15 cellular contexts compared by ENCODE assay signal in the genomic region with DNA sequence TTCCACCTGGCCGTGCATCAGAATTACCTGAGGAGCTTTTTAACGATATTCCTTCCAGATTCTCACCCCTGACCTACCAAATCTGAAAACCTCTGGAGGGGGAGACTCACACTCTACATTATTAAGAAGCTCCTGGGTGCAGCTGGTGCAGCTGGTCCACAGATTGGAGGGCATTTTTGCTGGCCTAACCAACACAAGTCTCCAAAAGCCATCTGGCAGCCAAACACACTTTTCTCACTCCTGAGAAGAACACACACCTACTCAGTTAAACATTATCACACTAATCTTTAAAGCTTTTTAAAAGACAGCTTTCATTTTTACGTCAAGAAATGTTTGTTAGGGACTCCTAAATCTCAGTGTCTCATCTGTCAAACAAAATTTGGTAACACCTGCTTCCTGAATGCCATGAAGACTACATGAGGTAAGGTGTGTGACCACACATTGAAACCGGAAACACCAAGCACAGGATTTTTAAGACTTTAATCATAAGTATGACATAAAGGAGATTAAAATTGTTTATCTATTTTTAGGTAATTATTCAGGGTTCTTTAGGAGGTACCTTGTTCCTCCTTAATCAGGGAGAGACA. TPM values are rescaled to one million over a fixed set of nuclear protein-coding genes. Genes with fewer than 3 reads are reported as not detected.
"Had no signal": no experiment of that assay in that cellular context is flagged by ENCODE, and none has a peak within 500 bp of the region (broad histone marks: within the 10 kb centered on the region; RNA-seq: fewer than 3 reads in every experiment).

No MANE protein-coding gene starts in this region.

- ATAC-seq: activated T-helper 17 cell treated with anti-CD3 and anti-CD28 coated beads, Interleukin-2, amount 50 U/mL, for 72 hours; left ventricle myocardium superior; naive thymus-derived CD8-positive, alpha-beta T cell had no signal

- H3K36me3 ChIP-seq: ascending aorta, tibial artery, uterus had no signal

- H3K4me1 ChIP-seq: uterus had no signal

- H3K27me3 ChIP-seq: ascending aorta, tibial artery, uterus had no signal

- H3K9me3 Mint-ChIP-seq: activated naive CD4-positive, alpha-beta T cell treated with anti-CD3 and anti-CD28 coated beads, Interleukin-2, amount 10 ng/mL, durations not matched to agents 7 days and 5 days; activated T-helper 17 cell treated with anti-CD3 and anti-CD28 coated beads, Interleukin-2, amount 50 U/mL, for 72 hours; dendritic cell treated with granulocyte-macrophage colony-stimulating factor and Interleukin-4, amounts not matched to agents 40 ng/mL and 50 ng/mL, for 4 days had no signal

- H3K9me3 ChIP-seq: ascending aorta, tibial artery, uterus had no signal

- H3K4me3 ChIP-seq: ascending aorta, skin epidermis, tibial artery, uterus had no signal

- H3K36me3 Mint-ChIP-seq: activated naive CD4-positive, alpha-beta T cell treated with anti-CD3 and anti-CD28 coated beads, Interleukin-2, amount 10 ng/mL, durations not matched to agents 7 days and 5 days; naive thymus-derived CD8-positive, alpha-beta T cell had no signal

- DNase-seq: activated naive CD4-positive, alpha-beta T cell treated with anti-CD3 and anti-CD28 coated beads, Interleukin-2, amount 10 ng/mL, durations not matched to agents 7 days and 5 days; effector memory CD4-positive, alpha-beta T cell; foreskin melanocyte; left ventricle myocardium superior; mesenchymal stem cell; naive thymus-derived CD8-positive, alpha-beta T cell; stimulated activated CD4-positive, alpha-beta T cell treated with anti-CD3 and anti-CD28 coated beads, Interleukin-15, amount 100 ng/mL, for 24 hours; stimulated activated CD4-positive, alpha-beta T cell treated with anti-CD3 and anti-CD28 coated beads, Interleukin-4, amount 100 ng/mL, for 24 hours; stimulated activated naive CD4-positive, alpha-beta T cell; tibial artery; uterus had no signal

- H3K27ac ChIP-seq: ascending aorta, skin epidermis, tibial artery, uterus had no signal

- H3K4me1 Mint-ChIP-seq: activated T-helper 17 cell treated with anti-CD3 and anti-CD28 coated beads, Interleukin-2, amount 50 U/mL, for 72 hours; naive thymus-derived CD8-positive, alpha-beta T cell had no signal

- H3K4me3 Mint-ChIP-seq: activated naive CD4-positive, alpha-beta T cell treated with anti-CD3 and anti-CD28 coated beads, Interleukin-2, amount 10 ng/mL, durations not matched to agents 7 days and 5 days; activated T-helper 17 cell treated with anti-CD3 and anti-CD28 coated beads, Interleukin-2, amount 50 U/mL, for 72 hours; dendritic cell treated with granulocyte-macrophage colony-stimulating factor and Interleukin-4, amounts not matched to agents 40 ng/mL and 50 ng/mL, for 4 days; naive thymus-derived CD8-positive, alpha-beta T cell had no signal

- H3K27ac Mint-ChIP-seq: activated naive CD4-positive, alpha-beta T cell treated with anti-CD3 and anti-CD28 coated beads, Interleukin-2, amount 10 ng/mL, durations not matched to agents 7 days and 5 days; activated T-helper 17 cell treated with anti-CD3 and anti-CD28 coated beads, Interleukin-2, amount 50 U/mL, for 72 hours; dendritic cell treated with granulocyte-macrophage colony-stimulating factor and Interleukin-4, amounts not matched to agents 40 ng/mL and 50 ng/mL, for 4 days; naive thymus-derived CD8-positive, alpha-beta T cell had no signal

RNA-seq across cellular contexts. Expression of a gene that starts 14.2 kb away (rescaled TPM):
- total RNA-seq: naive thymus-derived CD8-positive, alpha-beta T cell had no signal
